7 cellular contexts compared by ENCODE assay signal in genomic region chr11:95227060-95227459, GRCh38. TPM values are rescaled to one million over a fixed set of nuclear protein-coding genes. Genes with fewer than 3 reads are reported as not detected.
DNase-seq lines count a peak whose midpoint lies in the region; ATAC-seq, FAIRE-seq and TF ChIP-seq lines count a peak whose summit lies in the region.
"Not testable (repeated sequence)": the region's sequence is repeated elsewhere in the genome, so short reads cannot be mapped to it uniquely, and the experiment has no call there.

No MANE protein-coding gene starts in this region.

- H3K79me2 ChIP-seq in Loucy (ENCODE audit: insufficient read depth, low read length) (peaks cover 76% of the 10 kb centered on the region), astrocyte (ENCODE audit: insufficient read depth, low read length) (peaks cover 41% of the 10 kb centered on the region)

- peak; percentile 38 for DNase-seq in activated CD4-positive, CD25-positive, alpha-beta regulatory T cell treated with anti-CD3 and anti-CD28 coated beads, Interleukin-2, amount 50 U/mL, for 72 hours
- peak; percentile 53 for DNase-seq in activated CD8-positive, alpha-beta memory T cell treated with anti-CD3 and anti-CD28 coated beads, Interleukin-2, amount 10 ng/mL, durations not matched to agents 7 days and 5 days
- DNase-seq in activated effector memory CD4-positive, alpha-beta T cell treated with anti-CD3 and anti-CD28 coated beads, Interleukin-2, amount 50 U/mL, for 16 hours = peak; percentile 68
- DNase-seq in astrocyte (ENCODE audit: low read depth); mesothelial cell of epicardium (ENCODE audit: low spot score in 2 of 2, unreplicated experiment in 2 of 2): not testable (repeated sequence)
- DNase-seq in stimulated activated CD4-positive, alpha-beta T cell treated with anti-CD3 and anti-CD28 coated beads, Interleukin-1b, Interleukin-23, amount 100 ng/mL, for 48 hours = peak; percentile 24

- H3K4me1 ChIP-seq in Loucy (ENCODE audit: insufficient read depth, low read length, poor library complexity, severe bottlenecking) = peaks cover 57% of the 10 kb centered on the region
- H3K4me1 ChIP-seq in astrocyte (ENCODE audit: insufficient read depth, low read length) = peaks cover 14% of the 10 kb centered on the region

- peaks cover 11% of the 10 kb centered on the region for H3K36me3 Mint-ChIP-seq in activated CD8-positive, alpha-beta memory T cell treated with anti-CD3 and anti-CD28 coated beads, Interleukin-2, amount 10 ng/mL, durations not matched to agents 7 days and 5 days
- not testable (repeated sequence) for H3K36me3 Mint-ChIP-seq in astrocyte (ENCODE audit: low read depth, unreplicated experiment)
- H3K36me3 Mint-ChIP-seq in mesothelial cell of epicardium = peaks cover 20% of the 10 kb centered on the region

- not testable (repeated sequence) for H3K4me3 Mint-ChIP-seq in activated CD8-positive, alpha-beta memory T cell treated with anti-CD3 and anti-CD28 coated beads, Interleukin-2, amount 10 ng/mL, durations not matched to agents 7 days and 5 days
- H3K4me3 Mint-ChIP-seq in astrocyte (ENCODE audit: unreplicated experiment) (peak overlapping the region; percentile 98), mesothelial cell of epicardium (peak overlapping the region; percentile 31)

- not testable (repeated sequence) for H3K9me3 Mint-ChIP-seq in activated CD8-positive, alpha-beta memory T cell treated with anti-CD3 and anti-CD28 coated beads, Interleukin-2, amount 10 ng/mL, durations not matched to agents 7 days and 5 days (ENCODE audit: low read depth); astrocyte (ENCODE audit: unreplicated experiment); mesothelial cell of epicardium

- not testable (repeated sequence) for ATAC-seq in activated CD8-positive, alpha-beta memory T cell treated with anti-CD3 and anti-CD28 coated beads, Interleukin-2, amount 10 ng/mL, durations not matched to agents 7 days and 5 days

- not testable (repeated sequence) for H3K27me3 ChIP-seq in Loucy (ENCODE audit: insufficient read depth, low read length, poor library complexity, severe bottlenecking); astrocyte (ENCODE audit: insufficient read depth, low read length)

- H3K4me1 Mint-ChIP-seq in activated CD8-positive, alpha-beta memory T cell treated with anti-CD3 and anti-CD28 coated beads, Interleukin-2, amount 10 ng/mL, durations not matched to agents 7 days and 5 days = peaks cover 19% of the 10 kb centered on the region
- H3K4me1 Mint-ChIP-seq in astrocyte (ENCODE audit: low read depth, unreplicated experiment) = peaks cover 14% of the 10 kb centered on the region
- H3K4me1 Mint-ChIP-seq in mesothelial cell of epicardium = peaks cover 27% of the 10 kb centered on the region

- not testable (repeated sequence) for TF ChIP-seq CTCF in Loucy (conservative IDR thresholded peaks at IDR 0.05; ENCODE audit: low read length); astrocyte (IDR thresholded peaks at IDR 0.05; ENCODE audit: insufficient read depth, low read depth, low read length); mesothelial cell of epicardium (IDR thresholded peaks at IDR 0.05; ENCODE audit: unreplicated experiment)

- FAIRE-seq in astrocyte (lab: Jason Lieb, UNC) = not testable (repeated sequence)

- H3K27ac ChIP-seq in astrocyte (ENCODE audit: low read depth, low read length) = not testable (repeated sequence)

- not testable (repeated sequence) for H3F3A ChIP-seq in Loucy (ENCODE audit: low read depth)

- H3K9ac ChIP-seq in Loucy (ENCODE audit: low read depth, low read length, poor library complexity, severe bottlenecking); astrocyte (ENCODE audit: low read length): not testable (repeated sequence)

- not testable (repeated sequence) for H2AFZ ChIP-seq in Loucy (ENCODE audit: low read length); astrocyte (ENCODE audit: low read depth, low read length)

- not testable (repeated sequence) for H3K9me2 ChIP-seq in Loucy (replicated peaks; ENCODE audit: low read depth, low read length)

- H3K9me3 ChIP-seq in Loucy (ENCODE audit: insufficient read depth, low read depth, low read length); astrocyte (ENCODE audit: insufficient read depth, low read depth, low read length): not testable (repeated sequence)

- peak overlapping the region; percentile 98 for H3K4me3 ChIP-seq in Loucy (ENCODE audit: low read length, poor library complexity, severe bottlenecking)
- not testable (repeated sequence) for H3K4me3 ChIP-seq in astrocyte (ENCODE audit: insufficient read depth, low read depth, low read length)

- CTCF ChIA-PET in activated CD8-positive, alpha-beta memory T cell treated with anti-CD3 and anti-CD28 coated beads, Interleukin-2, amount 10 ng/mL, durations not matched to agents 7 days and 5 days (lab: Charles Lee) = interaction anchor here (0.7 kb wide), 1 partner anchor 103 kb away, joined by 3 read pairs; no protein-coding TSS in a partner anchor

- H4K20me1 ChIP-seq in Loucy (ENCODE audit: insufficient read depth, low read length, poor library complexity, severe bottlenecking) = peaks cover 37% of the 10 kb centered on the region
- not testable (repeated sequence) for H4K20me1 ChIP-seq in astrocyte (ENCODE audit: insufficient read depth, low read length)

- H3K27ac Mint-ChIP-seq in activated CD8-positive, alpha-beta memory T cell treated with anti-CD3 and anti-CD28 coated beads, Interleukin-2, amount 10 ng/mL, durations not matched to agents 7 days and 5 days; astrocyte (ENCODE audit: unreplicated experiment); mesothelial cell of epicardium: not testable (repeated sequence)

- peak overlapping the region; percentile 73 for H3K4me2 ChIP-seq in Loucy (ENCODE audit: low read depth, low read length, poor library complexity, severe bottlenecking)
- H3K4me2 ChIP-seq in astrocyte (ENCODE audit: low read length) = not testable (repeated sequence)

- not testable (repeated sequence) for H3K36me3 ChIP-seq in Loucy (ENCODE audit: insufficient read depth, low read length); astrocyte (ENCODE audit: insufficient read depth, low read length)

- H3K27me3 Mint-ChIP-seq in activated CD8-positive, alpha-beta memory T cell treated with anti-CD3 and anti-CD28 coated beads, Interleukin-2, amount 10 ng/mL, durations not matched to agents 7 days and 5 days; astrocyte (ENCODE audit: low read depth, unreplicated experiment); mesothelial cell of epicardium (ENCODE audit: low read depth): not testable (repeated sequence)

RNA-seq across cellular contexts. Expression of gene SESN3, which starts 3.9 kb away (rescaled TPM):
- 10 to 100 TPM in 1 of 2 experiments, 1 to 10 TPM in 1; 9.3 to 24.3 TPM for total RNA-seq in activated CD8-positive, alpha-beta memory T cell treated with anti-CD3 and anti-CD28 coated beads, Interleukin-2, amount 10 ng/mL, durations not matched to agents 7 days and 5 days
- 85.6 and 98.1 TPM in 2 replicates for total RNA-seq in astrocyte
- 118 to 130 TPM (median 123 TPM) in 3 replicates for total RNA-seq in mesothelial cell of epicardium
